8 cellular contexts compared by ENCODE assay signal in genomic region chr10:69317175-69318086, GRCh38. TPM values are rescaled to one million over a fixed set of nuclear protein-coding genes. Genes with fewer than 3 reads are reported as not detected.
DNase-seq lines count a peak whose midpoint lies in the region; ATAC-seq and TF ChIP-seq lines count a peak whose summit lies in the region.

No MANE protein-coding gene starts in this region.

- ATAC-seq in GM18870 (IDR thresholded peaks at IDR 0.05; ENCODE audit: unreplicated experiment) (peak; percentile 46), HG03342 (IDR thresholded peaks at IDR 0.05; ENCODE audit: unreplicated experiment) (peak; percentile 53)
- ATAC-seq in activated CD8-positive, alpha-beta memory T cell treated with anti-CD3 and anti-CD28 coated beads, Interleukin-2, amount 10 ng/mL, durations not matched to agents 7 days and 5 days = peak; percentile 9
- peak; percentile 43 for ATAC-seq in stimulated activated naive CD8-positive, alpha-beta T cell treated with anti-CD3 and anti-CD28 coated beads, Interleukin-15, amount 100 ng/mL, for 72 hours

- H3K9ac ChIP-seq in iPS-18a (ENCODE audit: low read length) = no peak overlapping the region

- H3K4me1 Mint-ChIP-seq in activated CD8-positive, alpha-beta memory T cell treated with anti-CD3 and anti-CD28 coated beads, Interleukin-2, amount 10 ng/mL, durations not matched to agents 7 days and 5 days = peaks cover 45% of the 10 kb centered on the region
- H3K4me1 Mint-ChIP-seq in stimulated activated naive CD8-positive, alpha-beta T cell treated with anti-CD3 and anti-CD28 coated beads, Interleukin-15, amount 100 ng/mL, for 72 hours = peaks cover 59% of the 10 kb centered on the region

- peak overlapping the region; percentile 97 for H3K4me3 Mint-ChIP-seq in activated CD8-positive, alpha-beta memory T cell treated with anti-CD3 and anti-CD28 coated beads, Interleukin-2, amount 10 ng/mL, durations not matched to agents 7 days and 5 days
- peak overlapping the region; percentile 97 to 99 for H3K4me3 Mint-ChIP-seq in stimulated activated naive CD8-positive, alpha-beta T cell treated with anti-CD3 and anti-CD28 coated beads, Interleukin-15, amount 100 ng/mL, for 72 hours

- H3K36me3 Mint-ChIP-seq in activated CD8-positive, alpha-beta memory T cell treated with anti-CD3 and anti-CD28 coated beads, Interleukin-2, amount 10 ng/mL, durations not matched to agents 7 days and 5 days = peaks cover 8% of the 10 kb centered on the region

- no peaks in the 10 kb centered on the region for H3K27me3 ChIP-seq in iPS-18a (ENCODE audit: control insufficient read depth, insufficient read depth, low read length)

- CTCF ChIA-PET in activated CD8-positive, alpha-beta memory T cell treated with anti-CD3 and anti-CD28 coated beads, Interleukin-2, amount 10 ng/mL, durations not matched to agents 7 days and 5 days (lab: Charles Lee) = interaction anchor here (0.7 to 4.2 kb wide), 13 partner anchors 10 to 292 kb away, joined by 3 to 24 read pairs (median 5); no protein-coding TSS in a partner anchor

- no peaks in the 10 kb centered on the region for H3K9me3 Mint-ChIP-seq in activated CD8-positive, alpha-beta memory T cell treated with anti-CD3 and anti-CD28 coated beads, Interleukin-2, amount 10 ng/mL, durations not matched to agents 7 days and 5 days (ENCODE audit: low read depth)
- no peaks in the 10 kb centered on the region for H3K9me3 Mint-ChIP-seq in stimulated activated naive CD8-positive, alpha-beta T cell treated with anti-CD3 and anti-CD28 coated beads, Interleukin-15, amount 100 ng/mL, for 72 hours

- peaks cover 22% of the 10 kb centered on the region for H3K4me1 ChIP-seq in iPS-18a (ENCODE audit: control insufficient read depth, low read depth, low read length)

- H3K27ac Mint-ChIP-seq in activated CD8-positive, alpha-beta memory T cell treated with anti-CD3 and anti-CD28 coated beads, Interleukin-2, amount 10 ng/mL, durations not matched to agents 7 days and 5 days = peak overlapping the region; percentile 93
- peak overlapping the region; percentile 79 to 93 for H3K27ac Mint-ChIP-seq in stimulated activated naive CD8-positive, alpha-beta T cell treated with anti-CD3 and anti-CD28 coated beads, Interleukin-15, amount 100 ng/mL, for 72 hours

- DNase-seq in AG10803 (ENCODE audit: low read depth) (no peak), iPS-NIHi11 (ENCODE audit: low spot score) (no peak), NCI-H2196 treated with DMSO at 0.1 percent for 48 hours (lab: John Stamatoyannopoulos, UW; ENCODE audit: unreplicated experiment) (no peak)
- peak; percentile 81 for DNase-seq in activated CD8-positive, alpha-beta memory T cell treated with anti-CD3 and anti-CD28 coated beads, Interleukin-2, amount 10 ng/mL, durations not matched to agents 7 days and 5 days
- peak; percentile 40 to 66 for DNase-seq in stimulated activated naive CD8-positive, alpha-beta T cell treated with anti-CD3 and anti-CD28 coated beads, Interleukin-15, amount 100 ng/mL, for 72 hours

- H3K4me3 ChIP-seq in AG10803 (ENCODE audit: low read length) (peak overlapping the region; percentile 95), iPS-18a (ENCODE audit: low read length) (peak overlapping the region; percentile 82)

- TF ChIP-seq CTCF in AG10803 (conservative IDR thresholded peaks at IDR 0.05; ENCODE audit: low read length) = no peak

- no peak overlapping the region for H3K27ac ChIP-seq in iPS-18a (ENCODE audit: low read length)

- H3K27me3 Mint-ChIP-seq in activated CD8-positive, alpha-beta memory T cell treated with anti-CD3 and anti-CD28 coated beads, Interleukin-2, amount 10 ng/mL, durations not matched to agents 7 days and 5 days = no peaks in the 10 kb centered on the region
- no peaks in the 10 kb centered on the region for H3K27me3 Mint-ChIP-seq in stimulated activated naive CD8-positive, alpha-beta T cell treated with anti-CD3 and anti-CD28 coated beads, Interleukin-15, amount 100 ng/mL, for 72 hours

- no peaks in the 10 kb centered on the region for H3K9me3 ChIP-seq in iPS-18a (ENCODE audit: control insufficient read depth, low read depth, low read length)

- no peaks in the 10 kb centered on the region for H3K36me3 ChIP-seq in iPS-18a (ENCODE audit: control insufficient read depth, low read depth, low read length)

RNA-seq across cellular contexts. Expression of gene HK1, which starts 39.1 kb away (rescaled TPM):
- 100 to 1,000 TPM; 121 to 135 TPM for total RNA-seq in activated CD8-positive, alpha-beta memory T cell treated with anti-CD3 and anti-CD28 coated beads, Interleukin-2, amount 10 ng/mL, durations not matched to agents 7 days and 5 days

Comparison
In these comparisons a context has a peak if more than half of its experiments do, and no peak if none do; other contexts are left out.
1. DNase-seq: peak in activated CD8-positive, alpha-beta memory T cell treated with anti-CD3 and anti-CD28 coated beads, Interleukin-2, amount 10 ng/mL, durations not matched to agents 7 days and 5 days (single experiment) and stimulated activated naive CD8-positive, alpha-beta T cell treated with anti-CD3 and anti-CD28 coated beads, Interleukin-15, amount 100 ng/mL, for 72 hours (2 of 2); none in AG10803 (single experiment), iPS-NIHi11 (single experiment) and NCI-H2196 treated with DMSO at 0.1 percent for 48 hours (single experiment).
2. Peak in every context shown above with its lines, with median percentiles within 50 percentile points of each other: ATAC-seq.